29 cellular contexts compared by ENCODE assay signal in genomic region chr1:48396208-48396607, GRCh38.
"Had no signal": no experiment of that assay in that cellular context is flagged by ENCODE, and none has a peak within 500 bp of the region (broad histone marks: within the 10 kb centered on the region; RNA-seq: fewer than 3 reads in every experiment).

No MANE protein-coding gene starts in this region.

- H3K4me1 Mint-ChIP-seq: activated CD4-positive, alpha-beta T cell treated with anti-CD3 and anti-CD28 coated beads for 36 hours; activated CD4-positive, alpha-beta T cell treated with anti-CD3 and anti-CD28 coated beads, Interleukin-2, amount 10 ng/mL, durations not matched to agents 24 days and 14 days; activated CD8-positive, alpha-beta memory T cell treated with anti-CD3 and anti-CD28 coated beads, Interleukin-2, amount 10 ng/mL, durations not matched to agents 7 days and 5 days; activated naive CD4-positive, alpha-beta T cell treated with anti-CD3 and anti-CD28 coated beads, Interleukin-2, amount 50 U/mL, for 24 hours; activated naive CD8-positive, alpha-beta T cell treated with anti-CD3 and anti-CD28 coated beads, Interleukin-2, amount 10 ng/mL, durations not matched to agents 7 days and 5 days had no signal

- H3K27me3 ChIP-seq: brain microvascular endothelial cell had no signal

- ATAC-seq: activated CD4-positive, alpha-beta T cell treated with anti-CD3 and anti-CD28 coated beads for 36 hours; activated CD8-positive, alpha-beta memory T cell treated with anti-CD3 and anti-CD28 coated beads, Interleukin-2, amount 10 ng/mL, durations not matched to agents 7 days and 5 days; activated CD8-positive, alpha-beta T cell treated with anti-CD3 and anti-CD28 coated beads, Interleukin-2, amount 10 ng/mL, durations not matched to agents 7 days and 5 days; effector memory CD8-positive, alpha-beta T cell; esophagus mucosa had no signal

- DNase-seq: activated CD4-positive, alpha-beta memory T cell treated with anti-CD3 and anti-CD28 coated beads for 36 hours; activated CD4-positive, alpha-beta T cell treated with anti-CD3 and anti-CD28 coated beads for 36 hours; activated CD4-positive, alpha-beta T cell treated with anti-CD3 and anti-CD28 coated beads, Interleukin-2, amount 10 ng/mL, durations not matched to agents 24 days and 14 days; activated CD4-positive, CD25-positive, alpha-beta regulatory T cell; activated CD4-positive, CD25-positive, alpha-beta regulatory T cell treated with anti-CD3 and anti-CD28 coated beads, Interleukin-2, amount 50 U/mL, for 72 hours; activated CD8-positive, alpha-beta memory T cell treated with anti-CD3 and anti-CD28 coated beads, Interleukin-2, amount 10 ng/mL, durations not matched to agents 7 days and 5 days; activated CD8-positive, alpha-beta memory T cell treated with anti-CD3 and anti-CD28 coated beads, Interleukin-2, amount 50 U/mL, for 4 hours; activated CD8-positive, alpha-beta T cell treated with anti-CD3 and anti-CD28 coated beads, Interleukin-2, amount 10 ng/mL, durations not matched to agents 7 days and 5 days; activated effector memory CD4-positive, alpha-beta T cell treated with anti-CD3 and anti-CD28 coated beads, Interleukin-2, amount 50 U/mL, for 16 hours; activated naive CD4-positive, alpha-beta T cell treated with anti-CD3 and anti-CD28 coated beads for 36 hours; activated naive CD8-positive, alpha-beta T cell treated with anti-CD3 and anti-CD28 coated beads, Interleukin-2, amount 10 ng/mL, durations not matched to agents 7 days and 5 days; activated T-cell treated with anti-CD3 and anti-CD28 coated beads, Interleukin-2, amount 50 U/mL, for 1 hour; activated T-cell treated with anti-CD3 and anti-CD28 coated beads, Interleukin-2, amount 50 U/mL, for 48 hours; amniotic stem cell; anterior cingulate cortex; brain microvascular endothelial cell; caudate nucleus; cortex of kidney; dermis blood vessel endothelial cell; effector CD4-positive, alpha-beta T cell; effector memory CD8-positive, alpha-beta T cell; foreskin fibroblast; head of caudate nucleus; hippocampal formation; T-helper 2 cell had no signal

- H3K36me3 ChIP-seq: brain microvascular endothelial cell had no signal

- H3K9me3 Mint-ChIP-seq: activated CD4-positive, alpha-beta memory T cell treated with anti-CD3 and anti-CD28 coated beads for 36 hours; activated CD4-positive, alpha-beta T cell treated with anti-CD3 and anti-CD28 coated beads, Interleukin-2, amount 10 ng/mL, durations not matched to agents 24 days and 14 days; activated naive CD4-positive, alpha-beta T cell treated with anti-CD3 and anti-CD28 coated beads for 36 hours; activated naive CD4-positive, alpha-beta T cell treated with anti-CD3 and anti-CD28 coated beads, Interleukin-2, amount 50 U/mL, for 24 hours; activated naive CD8-positive, alpha-beta T cell treated with anti-CD3 and anti-CD28 coated beads, Interleukin-2, amount 10 ng/mL, durations not matched to agents 7 days and 5 days; activated T-helper 1 cell treated with anti-CD3 and anti-CD28 coated beads, Interleukin-12 subunit alpha, Interleukin-12 subunit beta, Interleukin-2, Interleukin-4 antibody, amounts not matched to agents 30 ng/mL and 10 ng/mL and 1 ng/mL, durations not matched to agents 14 hours and 24 hours and 36 hours; activated T-helper 2 cell treated with anti-CD3 and anti-CD28 coated beads, Interferon-gamma antibody, Interleukin-2, Interleukin-4, amounts not matched to agents 10 μg/mL and 5 μg/mL and 100 μg/mL, durations not matched to agents 14 hours and 24 hours and 36 hours; effector memory CD8-positive, alpha-beta T cell had no signal

- H3K27ac ChIP-seq: brain microvascular endothelial cell had no signal

- H3K27ac Mint-ChIP-seq: activated CD4-positive, alpha-beta memory T cell treated with anti-CD3 and anti-CD28 coated beads for 36 hours; activated CD4-positive, alpha-beta T cell treated with anti-CD3 and anti-CD28 coated beads for 36 hours; activated CD4-positive, alpha-beta T cell treated with anti-CD3 and anti-CD28 coated beads, Interleukin-2, amount 10 ng/mL, durations not matched to agents 24 days and 14 days; activated CD8-positive, alpha-beta memory T cell treated with anti-CD3 and anti-CD28 coated beads, Interleukin-2, amount 10 ng/mL, durations not matched to agents 7 days and 5 days; activated CD8-positive, alpha-beta T cell treated with anti-CD3 and anti-CD28 coated beads, Interleukin-2, amount 10 ng/mL, durations not matched to agents 7 days and 5 days; activated naive CD4-positive, alpha-beta T cell treated with anti-CD3 and anti-CD28 coated beads for 36 hours; activated naive CD4-positive, alpha-beta T cell treated with anti-CD3 and anti-CD28 coated beads, Interleukin-2, amount 50 U/mL, for 24 hours; activated naive CD8-positive, alpha-beta T cell treated with anti-CD3 and anti-CD28 coated beads, Interleukin-2, amount 10 ng/mL, durations not matched to agents 7 days and 5 days; activated T-helper 1 cell treated with anti-CD3 and anti-CD28 coated beads, Interleukin-12 subunit alpha, Interleukin-12 subunit beta, Interleukin-2, Interleukin-4 antibody, amounts not matched to agents 30 ng/mL and 10 ng/mL and 1 ng/mL, durations not matched to agents 14 hours and 24 hours and 36 hours; activated T-helper 2 cell treated with anti-CD3 and anti-CD28 coated beads, Interferon-gamma antibody, Interleukin-2, Interleukin-4, amounts not matched to agents 10 μg/mL and 5 μg/mL and 100 μg/mL, durations not matched to agents 14 hours and 24 hours and 36 hours; effector memory CD8-positive, alpha-beta T cell had no signal

- H3K27me3 Mint-ChIP-seq: activated CD4-positive, alpha-beta memory T cell treated with anti-CD3 and anti-CD28 coated beads for 36 hours; activated CD4-positive, alpha-beta T cell treated with anti-CD3 and anti-CD28 coated beads for 36 hours; activated CD4-positive, alpha-beta T cell treated with anti-CD3 and anti-CD28 coated beads, Interleukin-2, amount 10 ng/mL, durations not matched to agents 24 days and 14 days; activated CD8-positive, alpha-beta memory T cell treated with anti-CD3 and anti-CD28 coated beads, Interleukin-2, amount 10 ng/mL, durations not matched to agents 7 days and 5 days; activated naive CD4-positive, alpha-beta T cell treated with anti-CD3 and anti-CD28 coated beads, Interleukin-2, amount 50 U/mL, for 24 hours; effector memory CD8-positive, alpha-beta T cell had no signal

- H3K4me3 Mint-ChIP-seq: activated CD4-positive, alpha-beta memory T cell treated with anti-CD3 and anti-CD28 coated beads for 36 hours; activated CD4-positive, alpha-beta T cell treated with anti-CD3 and anti-CD28 coated beads for 36 hours; activated CD4-positive, alpha-beta T cell treated with anti-CD3 and anti-CD28 coated beads, Interleukin-2, amount 10 ng/mL, durations not matched to agents 24 days and 14 days; activated CD8-positive, alpha-beta memory T cell treated with anti-CD3 and anti-CD28 coated beads, Interleukin-2, amount 10 ng/mL, durations not matched to agents 7 days and 5 days; activated CD8-positive, alpha-beta T cell treated with anti-CD3 and anti-CD28 coated beads, Interleukin-2, amount 10 ng/mL, durations not matched to agents 7 days and 5 days; activated naive CD4-positive, alpha-beta T cell treated with anti-CD3 and anti-CD28 coated beads for 36 hours; activated naive CD4-positive, alpha-beta T cell treated with anti-CD3 and anti-CD28 coated beads, Interleukin-2, amount 50 U/mL, for 24 hours; activated naive CD8-positive, alpha-beta T cell treated with anti-CD3 and anti-CD28 coated beads, Interleukin-2, amount 10 ng/mL, durations not matched to agents 7 days and 5 days; activated T-helper 1 cell treated with anti-CD3 and anti-CD28 coated beads, Interleukin-12 subunit alpha, Interleukin-12 subunit beta, Interleukin-2, Interleukin-4 antibody, amounts not matched to agents 30 ng/mL and 10 ng/mL and 1 ng/mL, durations not matched to agents 14 hours and 24 hours and 36 hours; effector memory CD8-positive, alpha-beta T cell had no signal

- H3K36me3 Mint-ChIP-seq: activated CD4-positive, alpha-beta memory T cell treated with anti-CD3 and anti-CD28 coated beads for 36 hours; activated CD8-positive, alpha-beta memory T cell treated with anti-CD3 and anti-CD28 coated beads, Interleukin-2, amount 10 ng/mL, durations not matched to agents 7 days and 5 days; activated naive CD8-positive, alpha-beta T cell treated with anti-CD3 and anti-CD28 coated beads, Interleukin-2, amount 10 ng/mL, durations not matched to agents 7 days and 5 days had no signal
